ENCODE assay signal across 9 cellular contexts in the genomic region with DNA sequence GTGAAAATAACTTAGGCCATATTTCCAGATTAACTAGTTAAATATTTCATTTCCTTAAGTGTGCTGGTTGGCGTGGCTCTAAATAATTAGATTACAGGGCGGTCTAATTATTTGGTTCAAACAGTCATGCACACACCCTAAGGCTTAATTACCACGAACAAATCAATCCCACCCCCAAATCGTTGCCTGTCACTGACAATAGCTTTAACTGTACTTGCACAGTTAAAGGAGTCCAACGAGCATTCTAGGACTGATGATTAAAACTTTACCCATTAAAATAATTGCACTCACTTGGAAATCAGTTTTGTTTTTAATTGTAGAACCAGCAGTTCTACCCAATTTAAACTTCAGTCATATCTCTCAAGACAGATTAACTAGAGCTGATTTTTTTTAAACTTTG. TPM values are rescaled to one million over a fixed set of nuclear protein-coding genes. Genes with fewer than 3 reads are reported as not detected.
A peak's percentile ranks its signal among the peaks of the same experiment; 100 is the strongest.
DNase-seq lines count a peak whose midpoint lies in the region; ATAC-seq and TF ChIP-seq lines count a peak whose summit lies in the region.
"Had no signal": no experiment of that assay in that cellular context is flagged by ENCODE, and none has a peak within 500 bp of the region (broad histone marks: within the 10 kb centered on the region; RNA-seq: fewer than 3 reads in every experiment).

No MANE protein-coding gene starts in this region.

- DNase-seq in HFFc6 (no peak), ascending aorta (ENCODE audit: low spot score in 2 of 2) (no peak), HPDE6-E6E7 (ENCODE audit: extremely low spot score) (no peak), UCSD-AML1 (lab: John Stamatoyannopoulos, UW; ENCODE audit: unreplicated experiment) (no peak)

- no peak overlapping the region for H3K27ac Mint-ChIP-seq in HFFc6

- H3K9me3 ChIP-seq in ascending aorta (no peaks in the 10 kb centered on the region), mesodermal cell (ENCODE audit: control insufficient read depth, low read length) (no peaks in the 10 kb centered on the region)
- H3K9me3 ChIP-seq: uterus had no signal

- peaks cover 8% of the 10 kb centered on the region; the same call in 1 of the 2 replicates for H3K27me3 Mint-ChIP-seq in HFFc6 (ENCODE audit: insufficient read depth)

- peak overlapping the region; percentile 94 for H3K4me3 Mint-ChIP-seq in HFFc6

- peaks cover 7% of the 10 kb centered on the region for H3K27me3 ChIP-seq in ACC112 (ENCODE audit: insufficient read depth, low read length)
- no peaks in the 10 kb centered on the region for H3K27me3 ChIP-seq in ascending aorta
- H3K27me3 ChIP-seq: uterus had no signal

- H3K4me1 ChIP-seq in ACC112 (ENCODE audit: control insufficient read depth, insufficient read depth, low read length, unreplicated experiment) (peaks cover 24% of the 10 kb centered on the region), ascending aorta (peaks cover 0 to 7% of the 10 kb centered on the region in 2 donors), mesodermal cell (ENCODE audit: control insufficient read depth, insufficient read depth, low read length, poor library complexity, severe bottlenecking) (peaks cover 10% of the 10 kb centered on the region)

- peaks cover 26% of the 10 kb centered on the region for H3K79me2 ChIP-seq in ACC112 (ENCODE audit: control insufficient read depth, insufficient read depth, low read length, unreplicated experiment)

- H3K4me1 Mint-ChIP-seq in HFFc6 (ENCODE audit: low read depth), result peaks cover 31% of the 10 kb centered on the region

- H3K27ac ChIP-seq in ACC112 (ENCODE audit: low read depth, low read length) (no peak overlapping the region), ascending aorta (no peak overlapping the region), mesodermal cell (ENCODE audit: low read depth, low read length, severe bottlenecking) (no peak overlapping the region)

- H3K36me3 ChIP-seq in ACC112 (ENCODE audit: insufficient read depth, low read length), result no peaks in the 10 kb centered on the region
- H3K36me3 ChIP-seq in ascending aorta, result no peaks in the 10 kb centered on the region
- no peaks in the 10 kb centered on the region for H3K36me3 ChIP-seq in mesodermal cell (ENCODE audit: control insufficient read depth, insufficient read depth, low read length)
- H3K36me3 ChIP-seq: uterus had no signal

- H3K4me3 ChIP-seq in ACC112 (ENCODE audit: low read depth, low read length), result peak overlapping the region; percentile 87
- peak overlapping the region; percentile 74 to 90 for H3K4me3 ChIP-seq in ascending aorta
- H3K4me3 ChIP-seq in mesodermal cell (ENCODE audit: extremely low read depth, insufficient read depth, low read length, poor library complexity, severe bottlenecking), result peak overlapping the region; percentile 76

- WGBS in mesodermal cell (ENCODE audit: insufficient coverage in 2 of 2), 2 experiments, result 38% methylated on average over 2 of the region's 5 CpGs; no CpG with 5 or more reads in 1 of the 2 experiments

- ATAC-seq in HG02623 (IDR thresholded peaks at IDR 0.05; ENCODE audit: unreplicated experiment), result no peak
- ATAC-seq in HG02938 (IDR thresholded peaks at IDR 0.05; ENCODE audit: unreplicated experiment), result no peak

- H3K9me3 Mint-ChIP-seq in HFFc6, result no peaks in the 10 kb centered on the region

- no peak for TF ChIP-seq CTCF in HFFc6 (IDR thresholded peaks at IDR 0.05)
- no peak for TF ChIP-seq CTCF in ascending aorta (IDR thresholded peaks at IDR 0.05)

- peak overlapping the region; percentile 97 for H2AFZ ChIP-seq in ACC112 (ENCODE audit: low read length, unreplicated experiment)

- H3K36me3 Mint-ChIP-seq in HFFc6 (ENCODE audit: low read depth), result no peaks in the 10 kb centered on the region

- intact Hi-C loops in ascending aorta (cut with DNase I), result no loop called here

RNA-seq across cellular contexts. Expression of gene POU2F1, which starts 1.5 kb away (rescaled TPM):
- 1 to 10 TPM; 3.4 to 6.6 (median 4.4) TPM for total RNA-seq in HFFc6 (2021; fragmentation: NEBNext Ultra II Directional; extraction: Animal tissue kit (Norgen Biotek cat#: 25700))
- 3.0 TPM for total RNA-seq in ascending aorta
- 14.2 TPM for polyA plus RNA-seq in mesodermal cell (2013, experiment 1 of 2)
- 9.0 TPM for polyA plus RNA-seq in mesodermal cell (2013, experiment 2 of 2)
